ENCODE assay signal across 14 cellular contexts in the genomic region with DNA sequence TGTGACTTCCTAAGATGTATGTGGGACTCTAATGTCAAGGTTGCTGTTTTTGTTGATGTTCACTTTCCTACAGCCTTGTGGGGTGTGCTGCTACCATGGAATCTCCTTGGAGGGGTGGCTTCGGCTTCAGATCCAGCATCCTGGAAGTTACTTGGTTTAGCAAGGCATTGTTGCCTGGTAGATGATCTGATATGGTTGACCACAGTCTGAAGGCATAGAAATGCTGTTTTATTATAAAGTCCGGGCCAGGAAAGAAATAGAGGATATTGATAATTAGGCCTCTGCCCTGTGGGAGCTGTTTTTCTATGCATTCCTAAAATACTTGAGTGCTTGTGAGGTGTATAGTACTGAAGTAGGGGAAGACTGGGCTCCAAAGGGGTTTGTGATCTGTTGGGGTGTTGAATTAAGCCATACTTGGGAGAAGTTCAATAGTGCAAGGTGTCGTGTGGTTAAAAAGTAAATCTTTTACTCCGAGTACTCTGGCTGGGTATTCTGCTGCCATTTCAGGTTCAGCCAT. TPM values are rescaled to one million over a fixed set of nuclear protein-coding genes. Genes with fewer than 3 reads are reported as not detected.
A peak's percentile ranks its signal among the peaks of the same experiment; 100 is the strongest.
DNase-seq lines count a peak whose midpoint lies in the region; ATAC-seq, FAIRE-seq and TF ChIP-seq lines count a peak whose summit lies in the region.
"Had no signal": no experiment of that assay in that cellular context is flagged by ENCODE, and none has a peak within 500 bp of the region (broad histone marks: within the 10 kb centered on the region; RNA-seq: fewer than 3 reads in every experiment).

No MANE protein-coding gene starts in this region.

- TF ChIP-seq CTCF in VCaP (conservative IDR thresholded peaks at IDR 0.05): no peak
- no peak for TF ChIP-seq CTCF in kidney (IDR thresholded peaks at IDR 0.05; ENCODE audit: borderline replicate concordance, extremely low read depth, insufficient read depth)

- H3K36me3 Mint-ChIP-seq in naive thymus-derived CD8-positive, alpha-beta T cell: peaks cover 4 to 18% (median 9%) of the 10 kb centered on the region in 3 donors

- no peaks in the 10 kb centered on the region for H3K9me3 Mint-ChIP-seq in naive thymus-derived CD8-positive, alpha-beta T cell
- H3K9me3 Mint-ChIP-seq: activated CD8-positive, alpha-beta T cell treated with anti-CD3 and anti-CD28 coated beads for 36 hours; activated T-helper 2 cell treated with anti-CD3 and anti-CD28 coated beads, Interferon-gamma antibody, Interleukin-2, Interleukin-4, amounts not matched to agents 10 μg/mL and 5 μg/mL and 100 μg/mL, durations not matched to agents 14 hours and 24 hours and 36 hours; dendritic cell treated with granulocyte-macrophage colony-stimulating factor and Interleukin-4, amounts not matched to agents 40 ng/mL and 50 ng/mL, for 4 days; nephron had no signal

- H3K4me1 ChIP-seq in kidney (ENCODE audit: control insufficient read depth in 1 of 2, insufficient read depth in 1 of 2, low read depth in 1 of 2, low read length in 2 of 2): peaks cover 19 to 21% of the 10 kb centered on the region in 2 donors
- peaks cover 0 to 18% (median 11%) of the 10 kb centered on the region in 5 donors for H3K4me1 ChIP-seq in subcutaneous abdominal adipose tissue (ENCODE audit: control insufficient read depth in 5 of 5, insufficient read depth in 5 of 5, low read length in 5 of 5)
- H3K4me1 ChIP-seq in Karpas-422 (ENCODE audit: low read length): peaks cover 4% of the 10 kb centered on the region
- H3K4me1 ChIP-seq: SJSA1 had no signal

- H3K27ac Mint-ChIP-seq in naive thymus-derived CD8-positive, alpha-beta T cell: no peak overlapping the region
- H3K27ac Mint-ChIP-seq: activated CD8-positive, alpha-beta T cell treated with anti-CD3 and anti-CD28 coated beads for 36 hours; activated T-helper 2 cell treated with anti-CD3 and anti-CD28 coated beads, Interferon-gamma antibody, Interleukin-2, Interleukin-4, amounts not matched to agents 10 μg/mL and 5 μg/mL and 100 μg/mL, durations not matched to agents 14 hours and 24 hours and 36 hours; dendritic cell treated with granulocyte-macrophage colony-stimulating factor and Interleukin-4, amounts not matched to agents 40 ng/mL and 50 ng/mL, for 4 days; nephron had no signal

- H3K79me2 ChIP-seq in Karpas-422 (ENCODE audit: low read length): peaks cover 57% of the 10 kb centered on the region

- H3K27ac ChIP-seq in VCaP (peak overlapping the region; percentile 31), kidney (ENCODE audit: low read depth in 2 of 2, low read length in 2 of 2) (peak overlapping the region; percentile 10 to 73), subcutaneous abdominal adipose tissue (ENCODE audit: low read depth, low read length) (peak overlapping the region; percentile 14), Karpas-422 (ENCODE audit: low read length) (no peak overlapping the region)
- H3K27ac ChIP-seq: SJSA1 had no signal

- FAIRE-seq in kidney (lab: Jason Lieb, UNC): no peak

- H3K27me3 Mint-ChIP-seq in naive thymus-derived CD8-positive, alpha-beta T cell: no peaks in the 10 kb centered on the region
- H3K27me3 Mint-ChIP-seq: activated CD8-positive, alpha-beta T cell treated with anti-CD3 and anti-CD28 coated beads for 36 hours; dendritic cell treated with granulocyte-macrophage colony-stimulating factor and Interleukin-4, amounts not matched to agents 40 ng/mL and 50 ng/mL, for 4 days had no signal

- no peaks in the 10 kb centered on the region for H3K27me3 ChIP-seq in subcutaneous abdominal adipose tissue (ENCODE audit: control insufficient read depth in 5 of 5, insufficient read depth in 4 of 5, low read length in 5 of 5)
- H3K27me3 ChIP-seq in Karpas-422 (ENCODE audit: low read length): no peaks in the 10 kb centered on the region
- H3K27me3 ChIP-seq: SJSA1 had no signal

- 0 out of 2 replicates have a peak, but pooled peaks cover 14% of the 10 kb centered on the region for H4K20me1 ChIP-seq in Karpas-422 (ENCODE audit: insufficient read depth, low read depth, low read length)

- no peak overlapping the region for H3K4me3 Mint-ChIP-seq in naive thymus-derived CD8-positive, alpha-beta T cell
- H3K4me3 Mint-ChIP-seq: activated CD8-positive, alpha-beta T cell treated with anti-CD3 and anti-CD28 coated beads for 36 hours; dendritic cell treated with granulocyte-macrophage colony-stimulating factor and Interleukin-4, amounts not matched to agents 40 ng/mL and 50 ng/mL, for 4 days; nephron had no signal

- H3K9me2 ChIP-seq in Karpas-422 (replicated peaks; ENCODE audit: insufficient read depth, low read length): no peaks in the 10 kb centered on the region

- no peak overlapping the region for H3K4me3 ChIP-seq in kidney (ENCODE audit: low read length in 2 of 2)
- no peak overlapping the region for H3K4me3 ChIP-seq in subcutaneous abdominal adipose tissue (ENCODE audit: low read depth in 1 of 5, low read length in 5 of 5)
- no peak overlapping the region for H3K4me3 ChIP-seq in Karpas-422 (ENCODE audit: low read length)
- H3K4me3 ChIP-seq: SJSA1 had no signal

- peak overlapping the region; percentile 12 to 17 for H3K9ac ChIP-seq in kidney (ENCODE audit: low read length in 2 of 2)
- H3K9ac ChIP-seq in subcutaneous abdominal adipose tissue (ENCODE audit: low read length in 5 of 5): no peak overlapping the region
- H3K9ac ChIP-seq in Karpas-422 (ENCODE audit: low read length): no peak overlapping the region

- H3K9me3 ChIP-seq in kidney (ENCODE audit: control insufficient read depth in 1 of 2, low read length in 2 of 2) (no peaks in the 10 kb centered on the region), subcutaneous abdominal adipose tissue (ENCODE audit: control insufficient read depth in 5 of 5, low read length in 5 of 5) (no peaks in the 10 kb centered on the region), Karpas-422 (ENCODE audit: low read length) (no peaks in the 10 kb centered on the region)
- H3K9me3 ChIP-seq: SJSA1 had no signal

- H3K36me3 ChIP-seq in kidney (ENCODE audit: control insufficient read depth in 1 of 2, insufficient read depth in 2 of 2, low read length in 2 of 2): no peaks in the 10 kb centered on the region
- peaks cover 0 to 3% (median under 1%) of the 10 kb centered on the region in 5 donors for H3K36me3 ChIP-seq in subcutaneous abdominal adipose tissue (ENCODE audit: control insufficient read depth in 5 of 5, insufficient read depth in 5 of 5, low read length in 5 of 5)
- H3K36me3 ChIP-seq in Karpas-422 (ENCODE audit: insufficient read depth, low read length): no peaks in the 10 kb centered on the region

- intact Hi-C loops in kidney (cut with DNase I): no loop called here

- DNase-seq in kidney (no peak), Karpas-422 (no peak)
- DNase-seq in naive thymus-derived CD8-positive, alpha-beta T cell: no peak
- DNase-seq: activated CD8-positive, alpha-beta T cell treated with anti-CD3 and anti-CD28 coated beads for 36 hours; NCI-H1105 treated with DMSO at 0.1 percent for 48 hours had no signal

- H3K4me2 ChIP-seq in Karpas-422 (ENCODE audit: low read depth, low read length, poor library complexity, severe bottlenecking): no peak overlapping the region

- ATAC-seq in GM19395 (IDR thresholded peaks at IDR 0.05; ENCODE audit: unreplicated experiment) (peak; percentile 26), HG03460 (IDR thresholded peaks at IDR 0.05; ENCODE audit: unreplicated experiment) (no peak), GM19328 (IDR thresholded peaks at IDR 0.05; ENCODE audit: unreplicated experiment) (no peak)
- ATAC-seq in naive thymus-derived CD8-positive, alpha-beta T cell: no peak
- ATAC-seq: activated CD8-positive, alpha-beta T cell treated with anti-CD3 and anti-CD28 coated beads for 36 hours had no signal

- H3K4me1 Mint-ChIP-seq in naive thymus-derived CD8-positive, alpha-beta T cell: peaks cover 7 to 29% (median 15%) of the 10 kb centered on the region in 4 donors

- POLR2A ChIA-PET in naive thymus-derived CD8-positive, alpha-beta T cell (lab: Charles Lee): interaction anchor here (0.8 to 2.0 kb wide), 2 partner anchors 13 to 28 kb away, joined by 3 to 8 read pairs; no protein-coding TSS in a partner anchor

- no peak overlapping the region for H2AFZ ChIP-seq in Karpas-422 (ENCODE audit: low read length)

RNA-seq across cellular contexts. Expression of gene CREBRF, which starts 27.3 kb away (rescaled TPM):
- 49.7 TPM for total RNA-seq in kidney
- 6.1 TPM for polyA plus RNA-seq in kidney (ENCODE audit: insufficient read depth, low read depth, low replicate concordance)
- total RNA-seq in naive thymus-derived CD8-positive, alpha-beta T cell: 100 to 1,000 TPM in 1 of 2 experiments, 10 to 100 TPM in 1; 99.4 to 111 TPM
- polyA plus RNA-seq in naive thymus-derived CD8-positive, alpha-beta T cell: 10 to 100 TPM; 52.6 to 61.6 (median 55.9) TPM
- total RNA-seq in Karpas-422 (2014; rRNA removed; shearing (Covaris generic); ENCODE audit: low replicate concordance): 24.5 and 31.9 TPM in 2 replicates

RNA-seq across cellular contexts. Expression of gene ATP6V0E1, which starts 45.3 kb away (rescaled TPM):
- 352 TPM for total RNA-seq in kidney
- 804 TPM for polyA plus RNA-seq in kidney (ENCODE audit: insufficient read depth, low read depth, low replicate concordance)
- total RNA-seq in naive thymus-derived CD8-positive, alpha-beta T cell: 100 to 1,000 TPM; 141 to 150 TPM
- polyA plus RNA-seq in naive thymus-derived CD8-positive, alpha-beta T cell: 100 to 1,000 TPM; 411 to 532 (median 494) TPM
- 78.4 and 134 TPM in 2 replicates for total RNA-seq in Karpas-422 (2014; rRNA removed; shearing (Covaris generic); ENCODE audit: low replicate concordance)

Comparison
In these comparisons a context has a peak if more than half of its experiments do, and no peak if none do; other contexts are left out.
1. H3K9ac ChIP-seq: peak in kidney (2 of 2); none in subcutaneous abdominal adipose tissue (0 of 5) and Karpas-422 (single experiment).